ENCODE assay signal across 1 cellular context in genomic region chr11:57157624-57158023, GRCh38.
TF ChIP-seq lines count a peak whose summit lies in the region.

No MANE protein-coding gene starts in this region.

TF ChIP-seq in K562, 482 proteins besides CTCF, POLR2A, EP300 and RAD21:
- peak; percentile 50 for TF ChIP-seq NFIC (IDR thresholded peaks at IDR 0.05)
- no peak for TF ChIP-seq DACH1 (IDR thresholded peaks at IDR 0.05; ENCODE audit: partially characterized antibody)
- no peak for TF ChIP-seq CLOCK (CRISPR knock-in tag; IDR thresholded peaks at IDR 0.05; ENCODE audit: borderline replicate concordance)
